Comparison of ENCODE assay signal across 1 cellular context in the genomic region with DNA sequence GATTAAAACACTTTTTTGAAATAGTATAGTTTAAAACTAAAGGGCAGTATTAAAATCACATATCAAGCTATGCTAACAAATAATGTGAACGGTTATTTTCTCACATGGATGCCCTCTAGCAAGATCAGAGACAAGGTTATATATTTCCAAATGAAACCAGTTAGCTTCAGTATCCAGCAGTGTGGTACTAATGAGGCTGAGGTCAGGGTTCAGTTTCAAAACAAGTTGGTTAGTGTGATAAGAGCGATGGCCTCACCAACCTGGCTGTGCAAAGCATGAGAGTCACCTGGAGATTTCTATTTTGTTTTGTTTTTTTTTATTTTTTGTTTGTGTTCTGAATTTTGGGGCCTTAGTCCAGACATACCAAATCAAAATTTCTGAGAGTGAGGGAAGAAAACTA.
TF ChIP-seq lines count a peak whose summit lies in the region.

No MANE protein-coding gene starts in this region.

TF ChIP-seq in WTC11, 78 proteins besides CTCF, POLR2A, EP300 and RAD21 (continued from another document):
- TF ChIP-seq USF2 (CRISPR knock-in tag; IDR thresholded peaks at IDR 0.05), result no peak
